Comparison of ENCODE assay signal across 1 cellular context in the genomic region with DNA sequence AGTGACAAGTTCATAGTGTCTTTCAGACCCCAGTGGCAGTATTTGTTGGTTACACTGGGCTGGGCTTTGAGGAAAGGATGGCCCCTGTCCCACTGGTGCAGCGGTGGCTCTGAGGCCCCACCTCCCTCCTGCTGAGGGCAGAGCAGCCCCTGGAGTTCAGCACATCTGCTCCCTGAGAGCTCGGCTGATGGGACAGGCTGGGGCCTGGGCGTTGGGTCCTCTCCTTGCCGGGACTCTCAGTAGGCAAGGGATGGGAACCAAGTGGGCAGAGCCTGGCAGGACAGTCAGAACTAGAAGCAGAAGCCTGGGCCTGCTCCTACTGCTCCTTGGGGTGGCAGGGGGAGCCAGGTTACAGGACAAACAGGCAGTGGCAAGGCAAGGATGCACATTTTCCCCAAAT.
TF ChIP-seq lines count a peak whose summit lies in the region.

No MANE protein-coding gene starts in this region.

TF ChIP-seq in HepG2, 621 proteins besides CTCF, POLR2A, EP300 and RAD21 (continued from another document):
- TF ChIP-seq, protein P1, sequence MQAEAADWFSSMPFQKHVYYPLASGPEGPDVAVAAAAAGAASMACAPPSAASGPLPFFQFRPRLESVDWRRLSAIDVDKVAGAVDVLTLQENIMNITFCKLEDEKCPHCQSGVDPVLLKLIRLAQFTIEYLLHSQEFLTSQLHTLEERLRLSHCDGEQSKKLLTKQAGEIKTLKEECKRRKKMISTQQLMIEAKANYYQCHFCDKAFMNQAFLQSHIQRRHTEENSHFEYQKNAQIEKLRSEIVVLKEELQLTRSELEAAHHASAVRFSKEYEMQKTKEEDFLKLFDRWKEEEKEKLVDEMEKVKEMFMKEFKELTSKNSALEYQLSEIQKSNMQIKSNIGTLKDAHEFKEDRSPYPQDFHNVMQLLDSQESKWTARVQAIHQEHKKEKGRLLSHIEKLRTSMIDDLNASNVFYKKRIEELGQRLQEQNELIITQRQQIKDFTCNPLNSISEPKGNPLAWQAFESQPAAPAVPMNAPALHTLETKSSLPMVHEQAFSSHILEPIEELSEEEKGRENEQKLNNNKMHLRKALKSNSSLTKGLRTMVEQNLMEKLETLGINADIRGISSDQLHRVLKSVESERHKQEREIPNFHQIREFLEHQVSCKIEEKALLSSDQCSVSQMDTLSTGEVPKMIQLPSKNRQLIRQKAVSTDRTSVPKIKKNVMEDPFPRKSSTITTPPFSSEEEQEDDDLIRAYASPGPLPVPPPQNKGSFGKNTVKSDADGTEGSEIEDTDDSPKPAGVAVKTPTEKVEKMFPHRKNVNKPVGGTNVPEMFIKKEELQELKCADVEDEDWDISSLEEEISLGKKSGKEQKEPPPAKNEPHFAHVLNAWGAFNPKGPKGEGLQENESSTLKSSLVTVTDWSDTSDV (CRISPR knock-in tag; IDR thresholded peaks at IDR 0.05) = no peak
- TF ChIP-seq ZZZ3 (CRISPR knock-in tag; IDR thresholded peaks at IDR 0.05; ENCODE audit: borderline replicate concordance) = no peak
- TF ChIP-seq DNMT3B (CRISPR knock-in tag; conservative IDR thresholded peaks at IDR 0.05) = no peak
- TF ChIP-seq, protein P2, sequence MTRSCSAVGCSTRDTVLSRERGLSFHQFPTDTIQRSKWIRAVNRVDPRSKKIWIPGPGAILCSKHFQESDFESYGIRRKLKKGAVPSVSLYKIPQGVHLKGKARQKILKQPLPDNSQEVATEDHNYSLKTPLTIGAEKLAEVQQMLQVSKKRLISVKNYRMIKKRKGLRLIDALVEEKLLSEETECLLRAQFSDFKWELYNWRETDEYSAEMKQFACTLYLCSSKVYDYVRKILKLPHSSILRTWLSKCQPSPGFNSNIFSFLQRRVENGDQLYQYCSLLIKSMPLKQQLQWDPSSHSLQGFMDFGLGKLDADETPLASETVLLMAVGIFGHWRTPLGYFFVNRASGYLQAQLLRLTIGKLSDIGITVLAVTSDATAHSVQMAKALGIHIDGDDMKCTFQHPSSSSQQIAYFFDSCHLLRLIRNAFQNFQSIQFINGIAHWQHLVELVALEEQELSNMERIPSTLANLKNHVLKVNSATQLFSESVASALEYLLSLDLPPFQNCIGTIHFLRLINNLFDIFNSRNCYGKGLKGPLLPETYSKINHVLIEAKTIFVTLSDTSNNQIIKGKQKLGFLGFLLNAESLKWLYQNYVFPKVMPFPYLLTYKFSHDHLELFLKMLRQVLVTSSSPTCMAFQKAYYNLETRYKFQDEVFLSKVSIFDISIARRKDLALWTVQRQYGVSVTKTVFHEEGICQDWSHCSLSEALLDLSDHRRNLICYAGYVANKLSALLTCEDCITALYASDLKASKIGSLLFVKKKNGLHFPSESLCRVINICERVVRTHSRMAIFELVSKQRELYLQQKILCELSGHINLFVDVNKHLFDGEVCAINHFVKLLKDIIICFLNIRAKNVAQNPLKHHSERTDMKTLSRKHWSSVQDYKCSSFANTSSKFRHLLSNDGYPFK (CRISPR knock-in tag; IDR thresholded peaks at IDR 0.05; ENCODE audit: borderline replicate concordance) = no peak
- no peak for TF ChIP-seq MATR3 (CRISPR knock-in tag; IDR thresholded peaks at IDR 0.05)
- TF ChIP-seq, protein P3, sequence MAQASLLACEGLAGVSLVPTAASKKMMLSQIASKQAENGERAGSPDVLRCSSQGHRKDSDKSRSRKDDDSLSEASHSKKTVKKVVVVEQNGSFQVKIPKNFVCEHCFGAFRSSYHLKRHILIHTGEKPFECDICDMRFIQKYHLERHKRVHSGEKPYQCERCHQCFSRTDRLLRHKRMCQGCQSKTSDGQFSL (CRISPR knock-in tag; IDR thresholded peaks at IDR 0.05) = no peak
- TF ChIP-seq, protein P4, sequence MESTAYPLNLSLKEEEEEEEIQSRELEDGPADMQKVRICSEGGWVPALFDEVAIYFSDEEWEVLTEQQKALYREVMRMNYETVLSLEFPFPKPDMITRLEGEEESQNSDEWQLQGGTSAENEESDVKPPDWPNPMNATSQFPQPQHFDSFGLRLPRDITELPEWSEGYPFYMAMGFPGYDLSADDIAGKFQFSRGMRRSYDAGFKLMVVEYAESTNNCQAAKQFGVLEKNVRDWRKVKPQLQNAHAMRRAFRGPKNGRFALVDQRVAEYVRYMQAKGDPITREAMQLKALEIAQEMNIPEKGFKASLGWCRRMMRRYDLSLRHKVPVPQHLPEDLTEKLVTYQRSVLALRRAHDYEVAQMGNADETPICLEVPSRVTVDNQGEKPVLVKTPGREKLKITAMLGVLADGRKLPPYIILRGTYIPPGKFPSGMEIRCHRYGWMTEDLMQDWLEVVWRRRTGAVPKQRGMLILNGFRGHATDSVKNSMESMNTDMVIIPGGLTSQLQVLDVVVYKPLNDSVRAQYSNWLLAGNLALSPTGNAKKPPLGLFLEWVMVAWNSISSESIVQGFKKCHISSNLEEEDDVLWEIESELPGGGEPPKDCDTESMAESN (CRISPR knock-in tag; conservative IDR thresholded peaks at IDR 0.05) = no peak
- TF ChIP-seq, protein P5, sequence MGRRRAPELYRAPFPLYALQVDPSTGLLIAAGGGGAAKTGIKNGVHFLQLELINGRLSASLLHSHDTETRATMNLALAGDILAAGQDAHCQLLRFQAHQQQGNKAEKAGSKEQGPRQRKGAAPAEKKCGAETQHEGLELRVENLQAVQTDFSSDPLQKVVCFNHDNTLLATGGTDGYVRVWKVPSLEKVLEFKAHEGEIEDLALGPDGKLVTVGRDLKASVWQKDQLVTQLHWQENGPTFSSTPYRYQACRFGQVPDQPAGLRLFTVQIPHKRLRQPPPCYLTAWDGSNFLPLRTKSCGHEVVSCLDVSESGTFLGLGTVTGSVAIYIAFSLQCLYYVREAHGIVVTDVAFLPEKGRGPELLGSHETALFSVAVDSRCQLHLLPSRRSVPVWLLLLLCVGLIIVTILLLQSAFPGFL (CRISPR knock-in tag; IDR thresholded peaks at IDR 0.05) = no peak
- TF ChIP-seq, protein P6, sequence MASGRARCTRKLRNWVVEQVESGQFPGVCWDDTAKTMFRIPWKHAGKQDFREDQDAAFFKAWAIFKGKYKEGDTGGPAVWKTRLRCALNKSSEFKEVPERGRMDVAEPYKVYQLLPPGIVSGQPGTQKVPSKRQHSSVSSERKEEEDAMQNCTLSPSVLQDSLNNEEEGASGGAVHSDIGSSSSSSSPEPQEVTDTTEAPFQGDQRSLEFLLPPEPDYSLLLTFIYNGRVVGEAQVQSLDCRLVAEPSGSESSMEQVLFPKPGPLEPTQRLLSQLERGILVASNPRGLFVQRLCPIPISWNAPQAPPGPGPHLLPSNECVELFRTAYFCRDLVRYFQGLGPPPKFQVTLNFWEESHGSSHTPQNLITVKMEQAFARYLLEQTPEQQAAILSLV (CRISPR knock-in tag; IDR thresholded peaks at IDR 0.05; ENCODE audit: borderline replicate concordance) = no peak
- TF ChIP-seq HNRNPH1 (optimal IDR thresholded peaks at IDR 0.05; ENCODE audit: low read depth, low read length) = no peak
